In genomic region chr14:35509846-35510245, GRCh38 we compare ENCODE assay signal across 18 cellular contexts. TPM values are rescaled to one million over a fixed set of nuclear protein-coding genes. Genes with fewer than 3 reads are reported as not detected.
"Had no signal": no experiment of that assay in that cellular context is flagged by ENCODE, and none has a peak within 500 bp of the region (broad histone marks: within the 10 kb centered on the region; RNA-seq: fewer than 3 reads in every experiment).

No MANE protein-coding gene starts in this region.

- DNase-seq: KBM-7, MV-4-11, NCI-H1048, NCI-H1105, NCI-H1417 treated with DMSO at 0.1 percent for 48 hours, NCI-H146, NCI-H187 treated with DMSO at 0.1 percent for 48 hours, NCI-H2029 treated with DMSO at 0.1 percent for 48 hours, NCI-H2171, NCI-H226, NCI-H446, NCI-H510A, NCI-H524 treated with DMSO at 0.1 percent for 48 hours, Right ventricle myocardium superior, RPMI8226, SIG-M5, T-helper 1 cell had no signal

RNA-seq across cellular contexts. Expression of gene INSM2, which starts 24.1 kb away (rescaled TPM):
- total RNA-seq: Right ventricle myocardium superior, SJSA1 had no signal
